ENCODE assay signal across 28 cellular contexts in the genomic region with DNA sequence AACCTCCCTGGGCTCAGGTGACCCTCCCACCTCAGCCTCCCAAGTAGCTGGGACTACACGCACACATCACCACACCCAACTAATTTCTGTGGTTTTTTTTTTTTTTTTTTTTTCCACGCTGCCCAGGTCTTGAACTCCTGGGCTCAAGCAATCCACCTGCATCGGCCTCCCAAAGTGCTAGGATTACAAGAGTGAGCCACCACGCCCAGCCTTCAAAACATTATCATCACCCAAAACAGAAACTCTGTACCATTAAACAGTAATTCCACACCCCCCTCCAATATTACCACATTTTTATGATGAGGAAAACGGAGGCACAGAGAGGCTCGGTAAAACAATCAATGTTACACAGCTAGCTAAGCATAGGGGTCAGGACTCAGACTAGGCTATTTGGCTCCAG.
"Had no signal": no experiment of that assay in that cellular context is flagged by ENCODE, and none has a peak within 500 bp of the region (broad histone marks: within the 10 kb centered on the region; RNA-seq: fewer than 3 reads in every experiment).

No MANE protein-coding gene starts in this region.

- DNase-seq: activated CD4-positive, alpha-beta T cell treated with anti-CD3 and anti-CD28 coated beads for 48 hours; activated CD4-positive, alpha-beta T cell treated with anti-CD3 and anti-CD28 coated beads, Interleukin-2, amount 50 U/mL, for 48 hours; activated CD8-positive, alpha-beta memory T cell treated with anti-CD3 and anti-CD28 coated beads, Interleukin-2, amount 50 U/mL, for 4 hours; activated effector memory CD4-positive, alpha-beta T cell treated with Interleukin-2 at 50 U/mL for 16 hours; activated naive CD4-positive, alpha-beta T cell treated with anti-CD3 and anti-CD28 coated beads, Interleukin-2, amount 50 U/mL, for 16 hours; activated T-cell treated with anti-CD3 and anti-CD28 coated beads, Interleukin-2, amount 50 U/mL, for 48 hours; adrenal gland; aorta; cortex of kidney; effector memory CD8-positive, alpha-beta T cell; erythroblast; gastrocnemius medialis; glutamatergic neuron; left lung; lower lobe of right lung; mesendoderm; natural killer cell; stimulated activated CD4-positive, alpha-beta T cell treated with anti-CD3 and anti-CD28 coated beads, Interleukin-2, amount 100 ng/mL, for 48 hours; substantia nigra; T-helper 9 cell; uterus; WERI-Rb-1 had no signal

- H3K4me3 Mint-ChIP-seq: effector memory CD8-positive, alpha-beta T cell; natural killer cell; stimulated activated naive CD8-positive, alpha-beta T cell treated with anti-CD3 and anti-CD28 coated beads, Interleukin-15, Interleukin-2, amounts not matched to agents 100 ng/mL and 50 ng/mL, for 24 hours; type B pancreatic cell had no signal

- H3K4me3 ChIP-seq: adrenal gland, cardiac muscle cell, gastrocnemius medialis, left lung, lower lobe of right lung, uterus had no signal

- H3K27me3 Mint-ChIP-seq: effector memory CD8-positive, alpha-beta T cell; stimulated activated naive CD8-positive, alpha-beta T cell treated with anti-CD3 and anti-CD28 coated beads, Interleukin-15, Interleukin-2, amounts not matched to agents 100 ng/mL and 50 ng/mL, for 24 hours; type B pancreatic cell had no signal

- H3K36me3 ChIP-seq: adrenal gland, cardiac muscle cell, gastrocnemius medialis, left lung, lower lobe of right lung, uterus had no signal

- H3K27ac ChIP-seq: adrenal gland, cardiac muscle cell, left lung, lower lobe of right lung, uterus, WERI-Rb-1 had no signal

- H3K9me3 ChIP-seq: adrenal gland, gastrocnemius medialis, left lung, lower lobe of right lung, uterus had no signal

- H3K36me3 Mint-ChIP-seq: brain, natural killer cell, type B pancreatic cell had no signal

- H3K9me3 Mint-ChIP-seq: brain; effector memory CD8-positive, alpha-beta T cell; natural killer cell; stimulated activated naive CD8-positive, alpha-beta T cell treated with anti-CD3 and anti-CD28 coated beads, Interleukin-15, Interleukin-2, amounts not matched to agents 100 ng/mL and 50 ng/mL, for 24 hours; type B pancreatic cell had no signal

- H3K27me3 ChIP-seq: adrenal gland, cardiac muscle cell, gastrocnemius medialis, left lung, uterus had no signal

- ATAC-seq: activated CD4-positive, CD25-positive, alpha-beta regulatory T cell treated with anti-CD3 and anti-CD28 coated beads, Interleukin-2, amount 50 U/mL, for 24 hours; effector memory CD8-positive, alpha-beta T cell; gastrocnemius medialis; left lung; lower lobe of right lung; natural killer cell; right cardiac atrium had no signal

- H3K27ac Mint-ChIP-seq: brain; effector memory CD8-positive, alpha-beta T cell; natural killer cell; stimulated activated naive CD8-positive, alpha-beta T cell treated with anti-CD3 and anti-CD28 coated beads, Interleukin-15, Interleukin-2, amounts not matched to agents 100 ng/mL and 50 ng/mL, for 24 hours; type B pancreatic cell had no signal
